ENCODE assay signal across 8 cellular contexts in genomic region chr3:42117175-42118008, GRCh38. TPM values are rescaled to one million over a fixed set of nuclear protein-coding genes. Genes with fewer than 3 reads are reported as not detected.
DNase-seq lines count a peak whose midpoint lies in the region; ATAC-seq and TF ChIP-seq lines count a peak whose summit lies in the region.

No MANE protein-coding gene starts in this region.

- H3K27me3 Mint-ChIP-seq in activated T-cell treated with anti-CD3 and anti-CD28 coated beads, Interleukin-2, amount 50 U/mL, for 24 hours = no peaks in the 10 kb centered on the region

- ATAC-seq in GM18868 (IDR thresholded peaks at IDR 0.05; ENCODE audit: unreplicated experiment) = no peak

- DNase-seq in AG04449 (ENCODE audit: low read depth, low spot score) = no peak
- peak; percentile 57 for DNase-seq in HCEC 1CT
- peak; percentile 79 for DNase-seq in astrocyte of the hippocampus (ENCODE audit: low read depth, low spot score)
- peak; percentile 77 for DNase-seq in islet precursor cell
- DNase-seq in suprapubic skin (ENCODE audit: low spot score in 2 of 2) = peak in 1 of 2 donors; percentile 67
- DNase-seq in activated T-cell treated with anti-CD3 and anti-CD28 coated beads, Interleukin-2, amount 50 U/mL, for 24 hours = no peak
- DNase-seq in GDM1 (lab: John Stamatoyannopoulos, UW) = no peak

- no peaks in the 10 kb centered on the region for H3K36me3 ChIP-seq in suprapubic skin

- no peak for TF ChIP-seq EP300 in suprapubic skin (IDR thresholded peaks at IDR 0.05)

- POLR2A ChIA-PET in AG04449 (lab: Yijun Ruan, JAX) = interaction anchor here (0.6 kb wide), 1 partner anchor 16 kb away, joined by 3 read pairs; no protein-coding TSS in a partner anchor

- TF ChIP-seq CTCF in AG04449 (IDR thresholded peaks at IDR 0.05; ENCODE audit: insufficient read depth, low read length, missing control alignments) (peak; percentile 62), suprapubic skin (IDR thresholded peaks at IDR 0.05) (peak; percentile 13 to 58)

- H3K9me3 ChIP-seq in suprapubic skin = no peaks in the 10 kb centered on the region

- H3K27ac ChIP-seq in suprapubic skin = no peak overlapping the region

- 23% methylated on average over 14 of the region's 14 CpGs for WGBS in suprapubic skin

- peaks cover 58% of the 10 kb centered on the region for H3K4me1 ChIP-seq in suprapubic skin

- H3K4me3 ChIP-seq in AG04449 (ENCODE audit: low read depth, low read length) = no peak overlapping the region; the same call in 1 of the 2 replicates
- H3K4me3 ChIP-seq in suprapubic skin = no peak overlapping the region

- H3K9me3 Mint-ChIP-seq in activated T-cell treated with anti-CD3 and anti-CD28 coated beads, Interleukin-2, amount 50 U/mL, for 24 hours = no peaks in the 10 kb centered on the region

- H3K27me3 ChIP-seq in suprapubic skin = no peaks in the 10 kb centered on the region

- TF ChIP-seq POLR2A in suprapubic skin (IDR thresholded peaks at IDR 0.05) = no peak

- CTCF ChIA-PET in AG04449 (lab: Yijun Ruan, JAX) = interaction anchor here (0.6 to 6.0 kb wide), 21 partner anchors 9 to 638 kb away, joined by 3 to 44 read pairs (median 4); no protein-coding TSS in a partner anchor

- H3K27ac Mint-ChIP-seq in activated T-cell treated with anti-CD3 and anti-CD28 coated beads, Interleukin-2, amount 50 U/mL, for 24 hours = no peak overlapping the region

- H3K4me3 Mint-ChIP-seq in activated T-cell treated with anti-CD3 and anti-CD28 coated beads, Interleukin-2, amount 50 U/mL, for 24 hours = no peak overlapping the region

- peaks cover 14% of the 10 kb centered on the region for H3K4me1 Mint-ChIP-seq in activated T-cell treated with anti-CD3 and anti-CD28 coated beads, Interleukin-2, amount 50 U/mL, for 24 hours (ENCODE audit: low read depth)

- no peaks in the 10 kb centered on the region for H3K36me3 Mint-ChIP-seq in activated T-cell treated with anti-CD3 and anti-CD28 coated beads, Interleukin-2, amount 50 U/mL, for 24 hours (ENCODE audit: low read depth)

RNA-seq across cellular contexts. Expression of gene TRAK1, which starts 26.2 kb away (rescaled TPM):
- total RNA-seq in suprapubic skin = 100 to 1,000 TPM in 1 of 4 donors, 10 to 100 TPM in 3; 78.3 to 214 (median 86.4) TPM

Comparison
In these comparisons a context has a peak if more than half of its experiments do, and no peak if none do; other contexts are left out.
1. DNase-seq: peak in HCEC 1CT (single experiment), astrocyte of the hippocampus (single experiment) and islet precursor cell (single experiment); none in AG04449 (single experiment), activated T-cell treated with anti-CD3 and anti-CD28 coated beads, Interleukin-2, amount 50 U/mL, for 24 hours (single experiment) and GDM1 (single experiment).